Comparison of ENCODE assay signal across 7 cellular contexts in genomic region chr21:46052703-46053651, GRCh38. TPM values are rescaled to one million over a fixed set of nuclear protein-coding genes. Genes with fewer than 3 reads are reported as not detected.
DNase-seq lines count a peak whose midpoint lies in the region; ATAC-seq and TF ChIP-seq lines count a peak whose summit lies in the region.

No MANE protein-coding gene starts in this region.

- no TSS peak for BruUV-seq in IMR-90 (replicated peaks; lab: Mats Ljungman, UMichigan)

- no peaks in the 10 kb centered on the region for H3K27me3 ChIP-seq in IMR-90 (ENCODE audit: control insufficient read depth, insufficient read depth, low read length)
- no peaks in the 10 kb centered on the region for H3K27me3 ChIP-seq in mesenchymal stem cell (ENCODE audit: control insufficient read depth in 1 of 2, insufficient read depth in 1 of 2, low read length in 2 of 2)

- H4K91ac ChIP-seq in IMR-90 (ENCODE audit: insufficient read depth, low read depth, low read length) (peak overlapping the region; percentile 96), mesenchymal stem cell (ENCODE audit: low read length) (peak overlapping the region; percentile 93)

- no peaks in the 10 kb centered on the region for H3K36me3 Mint-ChIP-seq in activated T-helper 17 cell treated with anti-CD3 and anti-CD28 coated beads, Interleukin-2, amount 50 U/mL, for 72 hours (ENCODE audit: low read depth)

- H2BK5ac ChIP-seq in IMR-90 (ENCODE audit: low read depth, low read length, poor library complexity, severe bottlenecking) (peak overlapping the region; percentile 89), mesenchymal stem cell (ENCODE audit: low read depth, low read length, poor library complexity, severe bottlenecking) (no peak overlapping the region)

- peak overlapping the region; percentile 95 to 97 for H2BK12ac ChIP-seq in mesenchymal stem cell (ENCODE audit: low read length in 2 of 2)

- H4K8ac ChIP-seq in IMR-90 (ENCODE audit: low read depth in 2 of 2, low read length in 2 of 2) (peak overlapping the region; percentile 46 to 83), mesenchymal stem cell (ENCODE audit: low read length) (peak overlapping the region; percentile 92)

- H3K18ac ChIP-seq in IMR-90 (ENCODE audit: low read depth, low read length) (peak overlapping the region; percentile 58), mesenchymal stem cell (ENCODE audit: low read depth in 1 of 2, low read length in 2 of 2) (peak overlapping the region; percentile 85 to 88)

- no peak for TF ChIP-seq CTCF in IMR-90 (conservative IDR thresholded peaks at IDR 0.05; ENCODE audit: low read depth, low read length)

- H3K9ac ChIP-seq in IMR-90 (ENCODE audit: low read depth, low read length) = peak overlapping the region; percentile 48; the same call in 1 of the 2 replicates
- peak overlapping the region; percentile 48 for H3K9ac ChIP-seq in mesenchymal stem cell (ENCODE audit: low read length)

- H3K27me3 Mint-ChIP-seq in activated T-helper 17 cell treated with anti-CD3 and anti-CD28 coated beads, Interleukin-2, amount 50 U/mL, for 72 hours = peaks cover 12% of the 10 kb centered on the region

- peak; percentile 95 for DNase-seq in IMR-90
- DNase-seq in mesenchymal stem cell = peak; percentile 86
- peak; percentile 57 to 61 for DNase-seq in stimulated activated CD8-positive, alpha-beta memory T cell treated with anti-CD3 and anti-CD28 coated beads, Interleukin-7, amount 100 ng/mL, for 4 hours (ENCODE audit: low read depth in 2 of 2)
- no peak for DNase-seq in ureter (ENCODE audit: low spot score)
- no peak for DNase-seq in amniotic stem cell (lab: John Stamatoyannopoulos, UW)
- no peak for DNase-seq in HUDEP-2 (lab: John Stamatoyannopoulos, UW; ENCODE audit: unreplicated experiment in 76 of 76)

- H2BK20ac ChIP-seq in IMR-90 (ENCODE audit: low read depth, low read length) = peak overlapping the region; percentile 85

- in situ Hi-C loops in IMR-90 (cut with MboI; ENCODE audit: low sequenced_read_pairs) = no loop called here

- peak overlapping the region; percentile 100 for H2AK5ac ChIP-seq in IMR-90 (ENCODE audit: low read depth, low read length)
- peak overlapping the region; percentile 13 for H2AK5ac ChIP-seq in mesenchymal stem cell (ENCODE audit: low read length, severe bottlenecking)

- peak overlapping the region; percentile 67 for H3K27ac Mint-ChIP-seq in activated T-helper 17 cell treated with anti-CD3 and anti-CD28 coated beads, Interleukin-2, amount 50 U/mL, for 72 hours

- H3K23ac ChIP-seq in IMR-90 (ENCODE audit: low read depth, low read length) (peak overlapping the region; percentile 30; the same call in 1 of the 2 replicates), mesenchymal stem cell (ENCODE audit: low read length in 2 of 2) (no peak overlapping the region)

- peak overlapping the region; percentile 86; the same call in 2 of the 3 replicates for H2BK15ac ChIP-seq in IMR-90 (ENCODE audit: low read depth, low read length)
- H2BK15ac ChIP-seq in mesenchymal stem cell (ENCODE audit: low read depth, poor library complexity, severe bottlenecking) = no peak overlapping the region

- H3K4me3 ChIP-seq in IMR-90 (ENCODE audit: insufficient read depth, low read depth, low read length) (no peak overlapping the region), mesenchymal stem cell (ENCODE audit: insufficient read depth in 1 of 2, low read depth in 1 of 2, low read length in 2 of 2) (peak overlapping the region in 1 of 2 experiments; percentile 12)

- CTCF ChIA-PET in IMR-90 (lab: Yijun Ruan, JAX) = no interaction called here

- H3K4me3 Mint-ChIP-seq in activated T-helper 17 cell treated with anti-CD3 and anti-CD28 coated beads, Interleukin-2, amount 50 U/mL, for 72 hours = no peak overlapping the region

- H3K9me3 Mint-ChIP-seq in activated T-helper 17 cell treated with anti-CD3 and anti-CD28 coated beads, Interleukin-2, amount 50 U/mL, for 72 hours = no peaks in the 10 kb centered on the region

- POLR2A ChIA-PET in IMR-90 (lab: Charles Lee; ENCODE audit: unreplicated experiment) = no interaction called here

- no peaks in the 10 kb centered on the region for H3K9me3 ChIP-seq in IMR-90 (ENCODE audit: control insufficient read depth, insufficient read depth, low read length)
- H3K9me3 ChIP-seq in mesenchymal stem cell (ENCODE audit: control insufficient read depth, low read length) = no peaks in the 10 kb centered on the region

- intact Hi-C loops in IMR-90 (cut with micrococcal nuclease) = no loop called here

- peak overlapping the region; percentile 0; the same call in 1 of the 2 replicates for H3K56ac ChIP-seq in IMR-90 (ENCODE audit: extremely low read depth, insufficient read depth, low read length)

- H3K36me3 ChIP-seq in IMR-90 (ENCODE audit: control insufficient read depth, insufficient read depth, low read length) (no peaks in the 10 kb centered on the region), mesenchymal stem cell (ENCODE audit: control insufficient read depth in 1 of 2, insufficient read depth in 2 of 2, low read depth in 1 of 2, low read length in 2 of 2) (peaks cover 0 to 4% of the 10 kb centered on the region in 2 experiments)

- H4K5ac ChIP-seq in IMR-90 (ENCODE audit: low read depth, low read length) = peak overlapping the region; percentile 96

- 53% methylated on average over 13 of the region's 31 CpGs; no CpG with 5 or more reads in 1 of the 2 experiments for WGBS in IMR-90 (ENCODE audit: extremely low coverage in 2 of 2, insufficient read length in 1 of 2), 2 experiments
- 86% methylated on average over 29 of the region's 31 CpGs for WGBS in mesenchymal stem cell

- peaks cover 48% of the 10 kb centered on the region for H3K4me1 ChIP-seq in IMR-90 (ENCODE audit: control insufficient read depth, insufficient read depth, low read length)
- H3K4me1 ChIP-seq in mesenchymal stem cell (ENCODE audit: control insufficient read depth, insufficient read depth, low read depth, low read length) = peaks cover 40% of the 10 kb centered on the region

- peak; percentile 34 for TF ChIP-seq POLR2A in IMR-90 (IDR thresholded peaks at IDR 0.05; ENCODE audit: low read depth, low read length)

- 0 out of 2 replicates have a peak, but pooled peaks cover 3% of the 10 kb centered on the region for H4K20me1 ChIP-seq in IMR-90 (ENCODE audit: insufficient read depth, low read length)

- dilution Hi-C loops in IMR-90 (cut with HindIII; ENCODE audit: low sequenced_read_pairs, unreplicated experiment) = no loop called here

- ATAC-seq in IMR-90 (ENCODE audit: low read depth) = no peak
- peak; percentile 84 for ATAC-seq in activated T-helper 17 cell treated with anti-CD3 and anti-CD28 coated beads, Interleukin-2, amount 50 U/mL, for 72 hours (replicated peaks)

- H2BK120ac ChIP-seq in IMR-90 (ENCODE audit: low read depth, low read length) (peak overlapping the region; percentile 100), mesenchymal stem cell (ENCODE audit: low read depth, low read length) (no peak overlapping the region)

- TF ChIP-seq RAD21 in IMR-90 (IDR thresholded peaks at IDR 0.05; ENCODE audit: low read length) = no peak; the same call in 1 of the 2 replicates

- H2AFZ ChIP-seq in IMR-90 (replicated peaks; ENCODE audit: low read length, poor library complexity) (peak overlapping the region; percentile 83), mesenchymal stem cell (ENCODE audit: low read depth, low read length) (no peak overlapping the region)

- no peaks in the 10 kb centered on the region for H3K4me1 Mint-ChIP-seq in activated T-helper 17 cell treated with anti-CD3 and anti-CD28 coated beads, Interleukin-2, amount 50 U/mL, for 72 hours

- peaks cover 19% of the 10 kb centered on the region for H3K9me1 ChIP-seq in IMR-90 (ENCODE audit: insufficient read depth, low read length)

- H3K4me2 ChIP-seq in IMR-90 (ENCODE audit: low read depth, low read length) = peak overlapping the region; percentile 39; the same call in 1 of the 2 replicates
- H3K4me2 ChIP-seq in mesenchymal stem cell (ENCODE audit: low read length, poor library complexity, severe bottlenecking) = no peak overlapping the region

- H3K14ac ChIP-seq in IMR-90 (replicated peaks; ENCODE audit: low read depth, low read length) = peak overlapping the region; percentile 90
- H3K14ac ChIP-seq in mesenchymal stem cell (ENCODE audit: low read length in 2 of 2) = peak overlapping the region in 1 of 2 experiments; percentile 5

- peaks cover 9 to 60% of the 10 kb centered on the region in 2 experiments; a peak in 3 of 4 replicates for H3K79me1 ChIP-seq in IMR-90 (ENCODE audit: low read depth in 1 of 2, low read length in 2 of 2)
- H3K79me1 ChIP-seq in mesenchymal stem cell (replicated peaks; ENCODE audit: low read length, poor library complexity, severe bottlenecking) = no peaks in the 10 kb centered on the region

- H2AK9ac ChIP-seq in IMR-90 (replicated peaks; ENCODE audit: low read depth, low read length, poor library complexity) = peak overlapping the region; percentile 3

- H3K4ac ChIP-seq in IMR-90 (ENCODE audit: low read depth, low read length) (peak overlapping the region; percentile 93), mesenchymal stem cell (ENCODE audit: low read depth in 1 of 2, low read length in 2 of 2) (peak overlapping the region; percentile 46 to 79)

- H3K27ac ChIP-seq in IMR-90 (ENCODE audit: insufficient read depth, low read length) = peak overlapping the region; percentile 74
- H3K27ac ChIP-seq in mesenchymal stem cell (ENCODE audit: low read length, poor library complexity, severe bottlenecking) = no peak overlapping the region

TF ChIP-seq in IMR-90, 13 proteins besides CTCF, POLR2A, EP300 and RAD21 (continues in another document):
- 0 out of 2 replicates have a peak, but pooled peaks have one; percentile 35 for TF ChIP-seq MAZ (IDR thresholded peaks at IDR 0.05; ENCODE audit: borderline replicate concordance, low read depth, low read length)
- TF ChIP-seq FOS (IDR thresholded peaks at IDR 0.05; ENCODE audit: low read depth, low read length) = peak; percentile 90
- peak; percentile 45 for TF ChIP-seq BHLHE40 (IDR thresholded peaks at IDR 0.05; ENCODE audit: low read depth, low read length)
- no peak for TF ChIP-seq SMC3 (IDR thresholded peaks at IDR 0.05; ENCODE audit: low read depth, low read length)
- TF ChIP-seq CHD1 (IDR thresholded peaks at IDR 0.05; ENCODE audit: low read depth, low read length) = no peak; the same call in 1 of the 2 replicates
- TF ChIP-seq NFE2L2 (IDR thresholded peaks at IDR 0.05; ENCODE audit: low read depth, low read length) = peak; percentile 54; the same call in 1 of the 2 replicates

RNA-seq across cellular contexts. Expression of gene COL6A2, which starts 44.9 kb away (rescaled TPM):
- total RNA-seq in IMR-90 (2012; rRNA removed) (208 and 222 TPM in 2 replicates), ureter (357 TPM)
- 1,065 and 1,165 TPM in 2 replicates for polyA plus RNA-seq in IMR-90 (2012; rRNA removed)
- 753 and 1,846 TPM in 2 replicates for polyA plus RNA-seq in IMR-90 (2012; cell fraction: cytosol; rRNA removed)
- polyA plus RNA-seq in IMR-90 (2012; cell fraction: nucleus; rRNA removed; ENCODE audit: low replicate concordance) = 2,830 and 5,552 TPM in 2 replicates
- total RNA-seq in activated T-helper 17 cell treated with anti-CD3 and anti-CD28 coated beads, Interleukin-2, amount 50 U/mL, for 72 hours = 10 to 100 TPM in 1 of 2 donors, 1 to 10 TPM in 1; 3.3 to 10.1 TPM
- polyA plus RNA-seq in mesenchymal stem cell (2013, experiment 1 of 2) = 1,409 TPM
- 1,389 TPM for polyA plus RNA-seq in mesenchymal stem cell (2013, experiment 2 of 2)

Comparison
In these comparisons a context has a peak if more than half of its experiments do, and no peak if none do; other contexts are left out.
1. DNase-seq: peak in IMR-90 (single experiment), mesenchymal stem cell (single experiment) and stimulated activated CD8-positive, alpha-beta memory T cell treated with anti-CD3 and anti-CD28 coated beads, Interleukin-7, amount 100 ng/mL, for 4 hours (2 of 2); none in ureter (single experiment), amniotic stem cell (single experiment) and HUDEP-2 (0 of 76).
2. RNA of gene COL6A2, which starts 44.9 kb away (total RNA-seq): 357 TPM in ureter (single experiment) and 208 to 222 TPM in IMR-90; 3.3 to 10.1 TPM in activated T-helper 17 cell treated with anti-CD3 and anti-CD28 coated beads, Interleukin-2, amount 50 U/mL, for 72 hours; every median in the first group is over 10 times any median in the second.